In genomic region chr11:59069082-59069481, GRCh38 we compare ENCODE assay signal across 24 cellular contexts. TPM values are rescaled to one million over a fixed set of nuclear protein-coding genes. Genes with fewer than 3 reads are reported as not detected.
A peak's percentile ranks its signal among the peaks of the same experiment; 100 is the strongest.
DNase-seq lines count a peak whose midpoint lies in the region; ATAC-seq and TF ChIP-seq lines count a peak whose summit lies in the region.
"Had no signal": no experiment of that assay in that cellular context is flagged by ENCODE, and none has a peak within 500 bp of the region (broad histone marks: within the 10 kb centered on the region; RNA-seq: fewer than 3 reads in every experiment).

No MANE protein-coding gene starts in this region.

- peak; percentile 57 for ATAC-seq in activated CD4-positive, alpha-beta T cell treated with anti-CD3 and anti-CD28 coated beads for 36 hours
- ATAC-seq in PC-3 = no peak
- peak; percentile 54 for ATAC-seq in foreskin keratinocyte
- ATAC-seq: HCT116, SK-N-SH treated with all-trans-retinoic acid at 6 μM for 48 hours had no signal

- no peaks in the 10 kb centered on the region for H3K79me2 ChIP-seq in PC-3 (ENCODE audit: low read length)

- H2AFZ ChIP-seq in PC-3 (ENCODE audit: low read length) = no peak overlapping the region

- no peaks in the 10 kb centered on the region for H3K4me1 Mint-ChIP-seq in activated CD4-positive, alpha-beta T cell treated with anti-CD3 and anti-CD28 coated beads for 36 hours
- H3K4me1 Mint-ChIP-seq in activated T-cell treated with anti-CD3 and anti-CD28 coated beads, Interleukin-2, amount 50 U/mL, for 24 hours (ENCODE audit: low read depth) = peaks cover 3% of the 10 kb centered on the region

- no peak overlapping the region for H3K9ac ChIP-seq in PC-3 (ENCODE audit: low read length)

- H3K4me3 Mint-ChIP-seq in activated CD4-positive, alpha-beta T cell treated with anti-CD3 and anti-CD28 coated beads for 36 hours = no peak overlapping the region
- no peak overlapping the region for H3K4me3 Mint-ChIP-seq in activated T-cell treated with anti-CD3 and anti-CD28 coated beads, Interleukin-2, amount 50 U/mL, for 24 hours

- H3K27ac Mint-ChIP-seq in activated CD4-positive, alpha-beta T cell treated with anti-CD3 and anti-CD28 coated beads for 36 hours = no peak overlapping the region
- H3K27ac Mint-ChIP-seq in activated T-cell treated with anti-CD3 and anti-CD28 coated beads, Interleukin-2, amount 50 U/mL, for 24 hours = no peak overlapping the region

- no peaks in the 10 kb centered on the region for H3K36me3 ChIP-seq in PC-3 (ENCODE audit: low read depth, low read length)
- no peaks in the 10 kb centered on the region for H3K36me3 ChIP-seq in left ventricle myocardium inferior
- H3K36me3 ChIP-seq: SJCRH30 had no signal

- H3K27me3 ChIP-seq in PC-3 (ENCODE audit: low read length) (peaks cover 67% of the 10 kb centered on the region), foreskin keratinocyte (peaks cover 24% of the 10 kb centered on the region), left ventricle myocardium inferior (ENCODE audit: low read depth) (peaks cover 62% of the 10 kb centered on the region)
- H3K27me3 ChIP-seq: SJCRH30 had no signal

- DNase-seq in activated CD4-positive, alpha-beta T cell treated with anti-CD3 and anti-CD28 coated beads for 36 hours = no peak
- DNase-seq in activated CD4-positive, alpha-beta T cell treated with anti-CD3 and anti-CD28 coated beads, Interleukin-2, amount 50 U/mL, for 48 hours = no peak
- DNase-seq in PC-3 = peak; percentile 32
- DNase-seq in foreskin keratinocyte = peak; percentile 36 to 57
- DNase-seq in activated T-cell treated with anti-CD3 and anti-CD28 coated beads, Interleukin-2, amount 50 U/mL, for 24 hours = no peak
- DNase-seq in left ventricle myocardium inferior = no peak
- DNase-seq in AG08395 (ENCODE audit: low spot score) = no peak
- DNase-seq: 8988T, ACHN, DMS153, DND-41, NCI-H1048, NCI-H1417, NCI-H1694, NCI-H2081, NCI-H2227 treated with DMSO at 0.1 percent for 48 hours, NCI-H526 treated with DMSO at 0.1 percent for 48 hours, SJCRH30 had no signal

- no peak overlapping the region for H3K4me2 ChIP-seq in PC-3 (ENCODE audit: low read length)

- TF ChIP-seq CTCF in PC-3 (conservative IDR thresholded peaks at IDR 0.05; ENCODE audit: low read depth, low read length) (no peak), foreskin keratinocyte (conservative IDR thresholded peaks at IDR 0.05) (no peak), left ventricle myocardium inferior (IDR thresholded peaks at IDR 0.05; ENCODE audit: borderline replicate concordance) (no peak)

- H3K9me3 ChIP-seq in PC-3 (ENCODE audit: low read length) = no peaks in the 10 kb centered on the region
- H3K9me3 ChIP-seq in left ventricle myocardium inferior (replicated peaks) = peaks cover 7% of the 10 kb centered on the region
- H3K9me3 ChIP-seq: SJCRH30 had no signal

- H3K27ac ChIP-seq in PC-3 (ENCODE audit: low read length) (no peak overlapping the region), foreskin keratinocyte (no peak overlapping the region), left ventricle myocardium inferior (replicated peaks) (no peak overlapping the region)
- H3K27ac ChIP-seq: SJCRH30 had no signal

- no peaks in the 10 kb centered on the region for H3K9me3 Mint-ChIP-seq in activated CD4-positive, alpha-beta T cell treated with anti-CD3 and anti-CD28 coated beads for 36 hours (ENCODE audit: low read depth)
- H3K9me3 Mint-ChIP-seq in activated T-cell treated with anti-CD3 and anti-CD28 coated beads, Interleukin-2, amount 50 U/mL, for 24 hours = no peaks in the 10 kb centered on the region

- H3K9me2 ChIP-seq in PC-3 (replicated peaks; ENCODE audit: low read length) = no peaks in the 10 kb centered on the region

- POLR2A ChIA-PET in activated CD4-positive, alpha-beta T cell treated with anti-CD3 and anti-CD28 coated beads for 36 hours (lab: Charles Lee) = no interaction called here
- POLR2A ChIA-PET in PC-3 (lab: Charles Lee; ENCODE audit: unreplicated experiment) = no interaction called here

- no peaks in the 10 kb centered on the region for H4K20me1 ChIP-seq in PC-3 (ENCODE audit: low read length)

- CTCF ChIA-PET in activated CD4-positive, alpha-beta T cell treated with anti-CD3 and anti-CD28 coated beads for 36 hours (lab: Charles Lee) = no interaction called here
- CTCF ChIA-PET in PC-3 (lab: Charles Lee) = no interaction called here

- BruUV-seq in PC-3 (replicated peaks; lab: Mats Ljungman, UMichigan) = no TSS peak

- no peaks in the 10 kb centered on the region for H3K36me3 Mint-ChIP-seq in activated CD4-positive, alpha-beta T cell treated with anti-CD3 and anti-CD28 coated beads for 36 hours (ENCODE audit: low read depth)
- no peaks in the 10 kb centered on the region for H3K36me3 Mint-ChIP-seq in activated T-cell treated with anti-CD3 and anti-CD28 coated beads, Interleukin-2, amount 50 U/mL, for 24 hours (ENCODE audit: low read depth)

- intact Hi-C loops in activated CD4-positive, alpha-beta T cell treated with anti-CD3 and anti-CD28 coated beads for 36 hours (cut with DNase I, micrococcal nuclease) = no loop called here
- intact Hi-C loops in PC-3 (cut with micrococcal nuclease) = no loop called here
- intact Hi-C loops in left ventricle myocardium inferior (cut with micrococcal nuclease) = no loop called here

- H3F3A ChIP-seq in PC-3 (ENCODE audit: low read length, unreplicated experiment) = no peaks in the 10 kb centered on the region

- H3K4me3 ChIP-seq in PC-3 (ENCODE audit: low read length) = no peak overlapping the region
- no peak overlapping the region for H3K4me3 ChIP-seq in left ventricle myocardium inferior
- H3K4me3 ChIP-seq: SJCRH30 had no signal

- peaks cover 29% of the 10 kb centered on the region for H3K27me3 Mint-ChIP-seq in activated CD4-positive, alpha-beta T cell treated with anti-CD3 and anti-CD28 coated beads for 36 hours
- peaks cover 59% of the 10 kb centered on the region for H3K27me3 Mint-ChIP-seq in activated T-cell treated with anti-CD3 and anti-CD28 coated beads, Interleukin-2, amount 50 U/mL, for 24 hours

- H3K4me1 ChIP-seq in PC-3 (ENCODE audit: insufficient read depth, low read length) = no peaks in the 10 kb centered on the region
- no peaks in the 10 kb centered on the region for H3K4me1 ChIP-seq in foreskin keratinocyte
- no peaks in the 10 kb centered on the region for H3K4me1 ChIP-seq in left ventricle myocardium inferior

RNA-seq across cellular contexts. Expression of gene GLYATL1B, which starts 17.0 kb away (rescaled TPM):
- not detected for total RNA-seq in activated CD4-positive, alpha-beta T cell treated with anti-CD3 and anti-CD28 coated beads for 36 hours
- not detected in 2 replicates for total RNA-seq in PC-3 (2014; rRNA removed)
- not detected in 2 replicates for total RNA-seq in foreskin keratinocyte
- polyA plus RNA-seq in foreskin keratinocyte = not detected in 2 replicates
- not detected for total RNA-seq in left ventricle myocardium inferior
- total RNA-seq: H1, NCI-H460, OCI-LY7 had no signal
- polyA plus RNA-seq: BJ, H1 had no signal

RNA-seq across cellular contexts. Expression of gene FAM111B, which starts 38.0 kb away (rescaled TPM):
- total RNA-seq in activated CD4-positive, alpha-beta T cell treated with anti-CD3 and anti-CD28 coated beads for 36 hours = 10 to 100 TPM; 32.3 to 38.9 TPM
- total RNA-seq in PC-3 (2014; rRNA removed) = 22.5 and 26.7 TPM in 2 replicates
- 24.6 and 24.8 TPM in 2 replicates for total RNA-seq in foreskin keratinocyte
- polyA plus RNA-seq in foreskin keratinocyte = 7.6 and 9.8 TPM in 2 replicates
- total RNA-seq in left ventricle myocardium inferior = 1.1 TPM

Comparison
In these comparisons a context has a peak if more than half of its experiments do, and no peak if none do; other contexts are left out.
1. DNase-seq: peak in PC-3 (single experiment) and foreskin keratinocyte (2 of 2); none in activated CD4-positive, alpha-beta T cell treated with anti-CD3 and anti-CD28 coated beads for 36 hours (single experiment), activated CD4-positive, alpha-beta T cell treated with anti-CD3 and anti-CD28 coated beads, Interleukin-2, amount 50 U/mL, for 48 hours (0 of 2), activated T-cell treated with anti-CD3 and anti-CD28 coated beads, Interleukin-2, amount 50 U/mL, for 24 hours (single experiment), left ventricle myocardium inferior (single experiment) and AG08395 (single experiment).
2. RNA of gene FAM111B, which starts 38.0 kb away (total RNA-seq): 32.3 to 38.9 TPM in activated CD4-positive, alpha-beta T cell treated with anti-CD3 and anti-CD28 coated beads for 36 hours, 22.5 to 26.7 TPM in PC-3 and 24.6 to 24.8 TPM in foreskin keratinocyte; 1.1 TPM in left ventricle myocardium inferior (single experiment); every median in the first group is over 10 times any median in the second.